In genomic region chr17:17570798-17571716, GRCh38 we compare ENCODE assay signal across 1 cellular context.
TF ChIP-seq lines count a peak whose summit lies in the region.

No MANE protein-coding gene starts in this region.

TF ChIP-seq in HepG2, 621 proteins besides CTCF, POLR2A, EP300 and RAD21 (continued from another document and continues in another):
- TF ChIP-seq FOXP1 (IDR thresholded peaks at IDR 0.05) (no peak), FOXP1 (CRISPR knock-in tag; IDR thresholded peaks at IDR 0.05) (peak; percentile 80), PCBP2 (optimal IDR thresholded peaks at IDR 0.05; ENCODE audit: low read depth, low read length, poor library complexity, severe bottlenecking) (no peak), ZSCAN9 (CRISPR knock-in tag; IDR thresholded peaks at IDR 0.05; ENCODE audit: borderline replicate concordance) (peak; percentile 76; the same call in 1 of the 2 replicates), LCORL (IDR thresholded peaks at IDR 0.05) (no peak), LCORL (CRISPR knock-in tag; IDR thresholded peaks at IDR 0.05) (peak; percentile 36; the same call in 1 of the 2 replicates), PHF8 (CRISPR knock-in tag; IDR thresholded peaks at IDR 0.05) (0 out of 2 replicates have a peak, but pooled peaks have one; percentile 13), ZNF772 (CRISPR knock-in tag; IDR thresholded peaks at IDR 0.05) (peak; percentile 58), ZNF589 (CRISPR knock-in tag; conservative IDR thresholded peaks at IDR 0.05) (no peak), ZBTB26 (CRISPR knock-in tag; IDR thresholded peaks at IDR 0.05; ENCODE audit: borderline replicate concordance) (no peak), ZNF709 (CRISPR knock-in tag; IDR thresholded peaks at IDR 0.05) (0 out of 2 replicates have a peak, but pooled peaks have one; percentile 34), THAP7 (CRISPR knock-in tag; IDR thresholded peaks at IDR 0.05) (no peak), ARID4A (CRISPR knock-in tag; IDR thresholded peaks at IDR 0.05; ENCODE audit: borderline replicate concordance) (peak; percentile 35; the same call in 1 of the 2 replicates), ZNF18 (CRISPR knock-in tag; IDR thresholded peaks at IDR 0.05; ENCODE audit: insufficient replicate concordance) (peak; percentile 56), ZFY (CRISPR knock-in tag; IDR thresholded peaks at IDR 0.05) (0 out of 2 replicates have a peak, but pooled peaks have one; percentile 20), ZNF17 (CRISPR knock-in tag; IDR thresholded peaks at IDR 0.05) (no peak), ZNF629 (CRISPR knock-in tag; conservative IDR thresholded peaks at IDR 0.05) (peak; percentile 37), GABPB1 (CRISPR knock-in tag; IDR thresholded peaks at IDR 0.05) (0 out of 2 replicates have a peak, but pooled peaks have one; percentile 7), ZFX (CRISPR knock-in tag; IDR thresholded peaks at IDR 0.05; ENCODE audit: low read depth) (peak; percentile 55; the same call in 1 of the 2 replicates), HNF1B (CRISPR knock-in tag; IDR thresholded peaks at IDR 0.05) (0 out of 2 replicates have a peak, but pooled peaks have one; percentile 0), TBL1XR1 (IDR thresholded peaks at IDR 0.05; ENCODE audit: borderline replicate concordance, low read length, partially characterized antibody) (peak; percentile 25), ZNF160 (CRISPR knock-in tag; IDR thresholded peaks at IDR 0.05) (no peak), SALL1 (CRISPR knock-in tag; IDR thresholded peaks at IDR 0.05) (peak; percentile 75), RXRB (CRISPR knock-in tag; IDR thresholded peaks at IDR 0.05; ENCODE audit: borderline replicate concordance) (peak; percentile 96), ZNF547 (CRISPR knock-in tag; IDR thresholded peaks at IDR 0.05) (no peak), AHR (CRISPR knock-in tag; IDR thresholded peaks at IDR 0.05) (no peak), ZHX1 (CRISPR knock-in tag; IDR thresholded peaks at IDR 0.05; ENCODE audit: low read depth) (peak; percentile 52; the same call in 1 of the 2 replicates), ETV5 (CRISPR knock-in tag; IDR thresholded peaks at IDR 0.05; ENCODE audit: borderline replicate concordance) (peak; percentile 68), SNAPC5 (CRISPR knock-in tag; IDR thresholded peaks at IDR 0.05; ENCODE audit: borderline replicate concordance) (no peak), MED1 (CRISPR knock-in tag; IDR thresholded peaks at IDR 0.05) (peak; percentile 78), REXO4 (CRISPR knock-in tag; IDR thresholded peaks at IDR 0.05; ENCODE audit: borderline replicate concordance) (no peak), ZEB1 (IDR thresholded peaks at IDR 0.05; ENCODE audit: insufficient replicate concordance, low read depth) (peak; percentile 49), KDM2A (CRISPR knock-in tag; IDR thresholded peaks at IDR 0.05; ENCODE audit: borderline replicate concordance, low read depth) (no peak), ZMYM2 (CRISPR knock-in tag; IDR thresholded peaks at IDR 0.05) (peak; percentile 86), TCF7 (IDR thresholded peaks at IDR 0.05; ENCODE audit: low read depth) (0 out of 2 replicates have a peak, but pooled peaks have one; percentile 31), SOX13 (IDR thresholded peaks at IDR 0.05) (no peak), SOX13 (CRISPR knock-in tag; conservative IDR thresholded peaks at IDR 0.05 in 1 of 2, IDR thresholded peaks at IDR 0.05 in 1 of 2) (peak in 1 of 2 experiments; percentile 79; a peak in 2 of 4 replicates), ZNF331 (CRISPR knock-in tag; IDR thresholded peaks at IDR 0.05) (peak; percentile 78; the same call in 1 of the 2 replicates), ZSCAN25 (CRISPR knock-in tag; IDR thresholded peaks at IDR 0.05) (0 out of 2 replicates have a peak, but pooled peaks have one; percentile 2), ZNF746 (CRISPR knock-in tag; IDR thresholded peaks at IDR 0.05) (peak; percentile 57; the same call in 1 of the 2 replicates), ZBTB43 (CRISPR knock-in tag; conservative IDR thresholded peaks at IDR 0.05) (0 out of 2 replicates have a peak, but pooled peaks have one; percentile 64), DRAP1 (CRISPR knock-in tag; IDR thresholded peaks at IDR 0.05) (peak; percentile 72), NFKB2 (CRISPR knock-in tag; IDR thresholded peaks at IDR 0.05; ENCODE audit: borderline replicate concordance) (0 out of 2 replicates have a peak, but pooled peaks have one; percentile 15), HMGXB3 (CRISPR knock-in tag; IDR thresholded peaks at IDR 0.05; ENCODE audit: borderline replicate concordance) (peak; percentile 34; the same call in 1 of the 2 replicates), SKI (IDR thresholded peaks at IDR 0.05; ENCODE audit: partially characterized antibody) (no peak)
